Comparison of ENCODE assay signal across 8 cellular contexts in genomic region chr17:6575596-6575988, GRCh38. TPM values are rescaled to one million over a fixed set of nuclear protein-coding genes. Genes with fewer than 3 reads are reported as not detected.
DNase-seq lines count a peak whose midpoint lies in the region; ATAC-seq, FAIRE-seq and TF ChIP-seq lines count a peak whose summit lies in the region.

No MANE protein-coding gene starts in this region.

- H3K9me3 ChIP-seq in cardiac muscle cell (ENCODE audit: low read depth) (no peaks in the 10 kb centered on the region), mesenchymal stem cell (ENCODE audit: control insufficient read depth, low read length) (no peaks in the 10 kb centered on the region), upper lobe of right lung (no peaks in the 10 kb centered on the region), pancreas (no peaks in the 10 kb centered on the region)

- 86% methylated on average over 5 of the region's 5 CpGs for WGBS in mesenchymal stem cell
- WGBS in pancreas, 2 donors = 78 to 80% methylated on average over 5 of the region's 5 CpGs

- H4K91ac ChIP-seq in mesenchymal stem cell (ENCODE audit: low read length) = no peak overlapping the region

- no peak overlapping the region for H3K14ac ChIP-seq in mesenchymal stem cell (ENCODE audit: low read length in 2 of 2)

- H3K27me3 ChIP-seq in cardiac muscle cell (no peaks in the 10 kb centered on the region), mesenchymal stem cell (ENCODE audit: control insufficient read depth in 1 of 2, insufficient read depth in 1 of 2, low read length in 2 of 2) (no peaks in the 10 kb centered on the region), upper lobe of right lung (no peaks in the 10 kb centered on the region), pancreas (no peaks in the 10 kb centered on the region)

- H3K27ac ChIP-seq in cardiac muscle cell (peak overlapping the region; percentile 7), mesenchymal stem cell (ENCODE audit: low read length, poor library complexity, severe bottlenecking) (peak overlapping the region; percentile 15), upper lobe of right lung (peak overlapping the region; percentile 24), pancreas (no peak overlapping the region)

- peak overlapping the region; percentile 11 for H2BK5ac ChIP-seq in mesenchymal stem cell (ENCODE audit: low read depth, low read length, poor library complexity, severe bottlenecking)

- H2BK12ac ChIP-seq in mesenchymal stem cell (ENCODE audit: low read length in 2 of 2) = no peak overlapping the region

- TF ChIP-seq CTCF in cardiac muscle cell (IDR thresholded peaks at IDR 0.05; ENCODE audit: low read depth, low read length) (no peak), upper lobe of right lung (IDR thresholded peaks at IDR 0.05) (no peak), pancreas (IDR thresholded peaks at IDR 0.05) (no peak)

- no peak overlapping the region for H3K18ac ChIP-seq in mesenchymal stem cell (ENCODE audit: low read depth in 1 of 2, low read length in 2 of 2)

- H3K36me3 ChIP-seq in cardiac muscle cell (peaks cover 6% of the 10 kb centered on the region), mesenchymal stem cell (ENCODE audit: control insufficient read depth in 1 of 2, insufficient read depth in 2 of 2, low read depth in 1 of 2, low read length in 2 of 2) (peaks cover 31 to 42% of the 10 kb centered on the region in 2 experiments), upper lobe of right lung (peaks cover 18% of the 10 kb centered on the region), pancreas (no peaks in the 10 kb centered on the region)

- peak overlapping the region; percentile 29 for H3K4me2 ChIP-seq in mesenchymal stem cell (ENCODE audit: low read length, poor library complexity, severe bottlenecking)

- no peak for ATAC-seq in Right ventricle myocardium inferior
- ATAC-seq in upper lobe of right lung = no peak
- ATAC-seq in HG02840 (IDR thresholded peaks at IDR 0.05; ENCODE audit: low FRiP score, unreplicated experiment) = no peak
- ATAC-seq in pancreas = no peak
- ATAC-seq in activated CD4-positive, CD25-positive, alpha-beta regulatory T cell treated with anti-CD3 and anti-CD28 coated beads, Interleukin-2, amount 50 U/mL, for 24 hours = no peak

- H3K27ac Mint-ChIP-seq in activated T-helper 1 cell treated with anti-CD3 and anti-CD28 coated beads, Interleukin-12 subunit alpha, Interleukin-12 subunit beta, Interleukin-2, Interleukin-4 antibody, amounts not matched to agents 30 ng/mL and 10 ng/mL and 1 ng/mL, durations not matched to agents 14 hours and 24 hours and 36 hours = peak overlapping the region; percentile 79

- H2BK15ac ChIP-seq in mesenchymal stem cell (ENCODE audit: low read depth, poor library complexity, severe bottlenecking) = no peak overlapping the region

- H3K4me1 Mint-ChIP-seq in activated T-helper 1 cell treated with anti-CD3 and anti-CD28 coated beads, Interleukin-12 subunit alpha, Interleukin-12 subunit beta, Interleukin-2, Interleukin-4 antibody, amounts not matched to agents 30 ng/mL and 10 ng/mL and 1 ng/mL, durations not matched to agents 14 hours and 24 hours and 36 hours (ENCODE audit: low read depth) = peaks cover 36% of the 10 kb centered on the region

- H3K4me3 ChIP-seq in cardiac muscle cell (no peak overlapping the region), mesenchymal stem cell (ENCODE audit: insufficient read depth in 1 of 2, low read depth in 1 of 2, low read length in 2 of 2) (no peak overlapping the region), upper lobe of right lung (no peak overlapping the region), pancreas (no peak overlapping the region)

- peak overlapping the region; percentile 10 for H2AK5ac ChIP-seq in mesenchymal stem cell (ENCODE audit: low read length, severe bottlenecking)

- H2BK120ac ChIP-seq in mesenchymal stem cell (ENCODE audit: low read depth, low read length) = no peak overlapping the region

- no peak overlapping the region for H3K4ac ChIP-seq in mesenchymal stem cell (ENCODE audit: low read depth in 1 of 2, low read length in 2 of 2)

- no peak overlapping the region for H4K8ac ChIP-seq in mesenchymal stem cell (ENCODE audit: low read length)

- intact Hi-C loops in Right ventricle myocardium inferior (cut with DNase I) = loop anchor here (5.0 kb wide), 1 partner anchor 103 kb away; no protein-coding TSS in a partner anchor
- intact Hi-C loops in activated T-helper 1 cell treated with anti-CD3 and anti-CD28 coated beads, Interleukin-12 subunit alpha, Interleukin-12 subunit beta, Interleukin-2, Interleukin-4 antibody, amounts not matched to agents 30 ng/mL and 10 ng/mL and 1 ng/mL, durations not matched to agents 14 hours and 24 hours and 36 hours (cut with micrococcal nuclease) = loop anchor here (1.0 to 2.0 kb wide), 3 partner anchors 21 to 102 kb away; partner anchors contain the start of genes KIAA0753 and TXNDC17
- intact Hi-C loops in upper lobe of right lung (cut with DNase I) = no loop called here
- intact Hi-C loops in pancreas (cut with DNase I) = no loop called here

- no peak for DNase-seq in cardiac muscle cell (ENCODE audit: low read depth in 1 of 2, low spot score in 1 of 2)
- DNase-seq in Right ventricle myocardium inferior (ENCODE audit: missing footprints) = no peak
- DNase-seq in activated T-helper 1 cell treated with anti-CD3 and anti-CD28 coated beads, Interleukin-12 subunit alpha, Interleukin-12 subunit beta, Interleukin-2, Interleukin-4 antibody, amounts not matched to agents 30 ng/mL and 10 ng/mL and 1 ng/mL, durations not matched to agents 14 hours and 24 hours and 36 hours (ENCODE audit: low spot score) = no peak
- DNase-seq in mesenchymal stem cell = no peak
- DNase-seq in upper lobe of right lung = no peak
- no peak for DNase-seq in pancreas

- H3K9me3 Mint-ChIP-seq in activated T-helper 1 cell treated with anti-CD3 and anti-CD28 coated beads, Interleukin-12 subunit alpha, Interleukin-12 subunit beta, Interleukin-2, Interleukin-4 antibody, amounts not matched to agents 30 ng/mL and 10 ng/mL and 1 ng/mL, durations not matched to agents 14 hours and 24 hours and 36 hours = no peaks in the 10 kb centered on the region

- no peaks in the 10 kb centered on the region for H3K27me3 Mint-ChIP-seq in activated T-helper 1 cell treated with anti-CD3 and anti-CD28 coated beads, Interleukin-12 subunit alpha, Interleukin-12 subunit beta, Interleukin-2, Interleukin-4 antibody, amounts not matched to agents 30 ng/mL and 10 ng/mL and 1 ng/mL, durations not matched to agents 14 hours and 24 hours and 36 hours (ENCODE audit: insufficient read depth)

- no peak overlapping the region for H3K23ac ChIP-seq in mesenchymal stem cell (ENCODE audit: low read length in 2 of 2)

- no peak overlapping the region for H2AFZ ChIP-seq in mesenchymal stem cell (ENCODE audit: low read depth, low read length)

- peak overlapping the region; percentile 66 for H3K4me3 Mint-ChIP-seq in activated T-helper 1 cell treated with anti-CD3 and anti-CD28 coated beads, Interleukin-12 subunit alpha, Interleukin-12 subunit beta, Interleukin-2, Interleukin-4 antibody, amounts not matched to agents 30 ng/mL and 10 ng/mL and 1 ng/mL, durations not matched to agents 14 hours and 24 hours and 36 hours

- H3K4me1 ChIP-seq in cardiac muscle cell (ENCODE audit: low read depth) (peaks cover 5% of the 10 kb centered on the region), mesenchymal stem cell (ENCODE audit: control insufficient read depth, insufficient read depth, low read depth, low read length) (peaks cover 13% of the 10 kb centered on the region), upper lobe of right lung (peaks cover 14% of the 10 kb centered on the region), pancreas (no peaks in the 10 kb centered on the region)

- peaks cover 4% of the 10 kb centered on the region for H3K79me1 ChIP-seq in mesenchymal stem cell (replicated peaks; ENCODE audit: low read length, poor library complexity, severe bottlenecking)

- H3K9ac ChIP-seq in mesenchymal stem cell (ENCODE audit: low read length) = peak overlapping the region; percentile 6

- H3K36me3 Mint-ChIP-seq in activated T-helper 1 cell treated with anti-CD3 and anti-CD28 coated beads, Interleukin-12 subunit alpha, Interleukin-12 subunit beta, Interleukin-2, Interleukin-4 antibody, amounts not matched to agents 30 ng/mL and 10 ng/mL and 1 ng/mL, durations not matched to agents 14 hours and 24 hours and 36 hours (ENCODE audit: low read depth) = peaks cover 19% of the 10 kb centered on the region

- FAIRE-seq in pancreas (lab: Jason Lieb, UNC) = no peak

RNA-seq across cellular contexts. Expression of gene PITPNM3, which starts 19.2 kb away (rescaled TPM):
- total RNA-seq in cardiac muscle cell (3.1 and 6.5 TPM in 2 replicates), Right ventricle myocardium inferior (0.46 TPM), upper lobe of right lung (15.6 TPM), pancreas (1 to 10 TPM in 5 of 6 donors, under 1 TPM in 1; 0.67 to 4.3 (median 2.5) TPM)
- polyA plus RNA-seq in cardiac muscle cell (0.77 and 1.8 TPM in 2 replicates), pancreas (1 to 10 TPM; 1.7 to 5.1 TPM)
- total RNA-seq in activated T-helper 1 cell treated with anti-CD3 and anti-CD28 coated beads, Interleukin-12 subunit alpha, Interleukin-12 subunit beta, Interleukin-2, Interleukin-4 antibody, amounts not matched to agents 30 ng/mL and 10 ng/mL and 1 ng/mL, durations not matched to agents 14 hours and 24 hours and 36 hours = 0.65 and 0.81 TPM in 2 replicates
- polyA plus RNA-seq in mesenchymal stem cell (2013, experiment 1 of 2) = 0.26 TPM
- polyA plus RNA-seq in mesenchymal stem cell (2013, experiment 2 of 2) = 0.25 TPM

Comparison
In these comparisons a context has a peak if more than half of its experiments do, and no peak if none do; other contexts are left out.
1. H3K27ac ChIP-seq: peak in cardiac muscle cell (single experiment), mesenchymal stem cell (single experiment) and upper lobe of right lung (single experiment); none in pancreas (0 of 4).
2. intact Hi-C loops: an anchor here in Right ventricle myocardium inferior (5.0 kb wide) and activated T-helper 1 cell treated with anti-CD3 and anti-CD28 coated beads, Interleukin-12 subunit alpha, Interleukin-12 subunit beta, Interleukin-2, Interleukin-4 antibody, amounts not matched to agents 30 ng/mL and 10 ng/mL and 1 ng/mL, durations not matched to agents 14 hours and 24 hours and 36 hours (1.0 to 2.0 kb wide); none called in upper lobe of right lung and pancreas.